8 cellular contexts compared by ENCODE assay signal in the genomic region with DNA sequence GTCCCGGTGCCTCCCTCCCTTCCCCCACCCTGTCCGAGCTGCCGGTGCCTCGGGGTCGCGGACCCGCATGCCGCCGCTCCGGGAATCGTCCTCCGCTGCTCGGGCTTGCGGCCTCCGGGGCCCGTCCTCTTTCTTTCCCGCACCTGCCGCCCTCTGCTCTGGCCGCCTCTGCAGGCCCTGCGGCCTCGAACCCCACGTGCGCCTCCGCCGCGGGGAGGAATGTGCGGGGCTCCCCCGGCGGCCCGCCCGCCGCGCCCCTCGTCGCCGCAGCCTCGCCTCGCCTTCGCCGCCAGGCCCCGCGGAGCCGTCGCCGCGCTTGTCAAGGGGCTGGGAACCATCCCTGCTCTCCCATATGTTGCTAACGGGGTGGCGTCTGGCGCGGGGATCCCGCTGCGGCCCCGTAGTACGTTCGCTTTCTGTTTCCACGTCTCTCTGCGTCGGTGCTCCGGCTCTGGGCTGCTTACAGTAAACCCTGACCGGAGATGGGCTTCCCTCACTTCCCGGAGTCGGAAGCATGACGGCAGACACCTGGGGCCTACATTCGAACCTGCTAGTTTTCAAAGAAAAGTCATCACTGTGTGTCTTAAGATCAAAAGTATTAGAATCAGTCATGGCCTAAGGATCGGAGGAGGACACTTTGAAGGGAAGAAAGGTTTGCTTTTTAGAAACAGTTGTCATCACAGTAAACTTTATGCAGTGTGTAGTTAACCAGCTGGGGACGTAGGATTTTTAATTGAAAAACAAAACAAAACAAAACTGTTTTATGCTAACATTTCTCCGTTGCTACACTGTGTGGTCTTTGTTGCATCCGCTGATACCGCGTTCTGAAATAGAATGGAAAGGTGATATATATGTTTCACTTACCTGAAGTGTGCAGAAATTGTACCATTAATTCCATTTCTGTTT.
DNase-seq lines count a peak whose midpoint lies in the region; ATAC-seq and TF ChIP-seq lines count a peak whose summit lies in the region.

No MANE protein-coding gene starts in this region.

- H3K4me3 ChIP-seq in choroid plexus epithelial cell (ENCODE audit: low read depth, low read length) = peak overlapping the region; percentile 89

- H3K36me3 Mint-ChIP-seq in activated CD4-positive, alpha-beta T cell treated with anti-CD3 and anti-CD28 coated beads for 36 hours (ENCODE audit: low read depth) = peaks cover 36% of the 10 kb centered on the region

- H3K4me3 Mint-ChIP-seq in activated CD4-positive, alpha-beta T cell treated with anti-CD3 and anti-CD28 coated beads for 36 hours = peak overlapping the region; percentile 95

- POLR2A ChIA-PET in activated CD4-positive, alpha-beta T cell treated with anti-CD3 and anti-CD28 coated beads for 36 hours (lab: Charles Lee) = interaction anchor here (0.6 to 3.0 kb wide), 6 partner anchors 8 to 846 kb away, joined by 3 to 10 read pairs (median 4); a partner anchor contains a TSS

- no peaks in the 10 kb centered on the region for H3K9me3 Mint-ChIP-seq in activated CD4-positive, alpha-beta T cell treated with anti-CD3 and anti-CD28 coated beads for 36 hours (ENCODE audit: low read depth)

- ATAC-seq in HG02798 (IDR thresholded peaks at IDR 0.05; ENCODE audit: poor library complexity, unreplicated experiment) = peak; percentile 58
- peak; percentile 78 for ATAC-seq in activated CD4-positive, alpha-beta T cell treated with anti-CD3 and anti-CD28 coated beads for 36 hours

- intact Hi-C loops in activated CD4-positive, alpha-beta T cell treated with anti-CD3 and anti-CD28 coated beads for 36 hours (cut with DNase I, micrococcal nuclease) = loop anchor here (1.0 to 5.0 kb wide), 14 partner anchors 9 to 1199 kb away; a partner anchor contains a TSS

- H3K27ac Mint-ChIP-seq in activated CD4-positive, alpha-beta T cell treated with anti-CD3 and anti-CD28 coated beads for 36 hours = peak overlapping the region; percentile 98

- CTCF ChIA-PET in activated CD4-positive, alpha-beta T cell treated with anti-CD3 and anti-CD28 coated beads for 36 hours (lab: Charles Lee) = interaction anchor here (0.9 to 2.0 kb wide), 3 partner anchors 10 to 31 kb away, joined by 3 to 4 read pairs (median 3); no protein-coding TSS in a partner anchor

- DNase-seq in NCI-H1436 (lab: John Stamatoyannopoulos, UW) (peak; percentile 41), NCI-H1436 treated with DMSO at 0.1 percent for 48 hours (lab: John Stamatoyannopoulos, UW) (no peak), NCI-H1694 treated with DMSO at 0.1 percent for 48 hours (lab: John Stamatoyannopoulos, UW) (peak; percentile 41), choroid plexus epithelial cell (ENCODE audit: low read depth) (peak; percentile 85), left kidney (ENCODE audit: low read depth, low spot score) (peak; percentile 87)
- peak; percentile 94 for DNase-seq in activated CD4-positive, alpha-beta T cell treated with anti-CD3 and anti-CD28 coated beads for 36 hours
- DNase-seq in stimulated activated CD4-positive, alpha-beta T cell treated with anti-CD3 and anti-CD28 coated beads, Interleukin-2, amount 100 ng/mL, for 48 hours = peak; percentile 68 to 70

- TF ChIP-seq CTCF in choroid plexus epithelial cell (conservative IDR thresholded peaks at IDR 0.05; ENCODE audit: low read depth, low read length) = no peak

- H3K27me3 Mint-ChIP-seq in activated CD4-positive, alpha-beta T cell treated with anti-CD3 and anti-CD28 coated beads for 36 hours = no peaks in the 10 kb centered on the region

- peaks cover 54% of the 10 kb centered on the region for H3K4me1 Mint-ChIP-seq in activated CD4-positive, alpha-beta T cell treated with anti-CD3 and anti-CD28 coated beads for 36 hours
